Comparison of ENCODE assay signal across 19 cellular contexts in the genomic region with DNA sequence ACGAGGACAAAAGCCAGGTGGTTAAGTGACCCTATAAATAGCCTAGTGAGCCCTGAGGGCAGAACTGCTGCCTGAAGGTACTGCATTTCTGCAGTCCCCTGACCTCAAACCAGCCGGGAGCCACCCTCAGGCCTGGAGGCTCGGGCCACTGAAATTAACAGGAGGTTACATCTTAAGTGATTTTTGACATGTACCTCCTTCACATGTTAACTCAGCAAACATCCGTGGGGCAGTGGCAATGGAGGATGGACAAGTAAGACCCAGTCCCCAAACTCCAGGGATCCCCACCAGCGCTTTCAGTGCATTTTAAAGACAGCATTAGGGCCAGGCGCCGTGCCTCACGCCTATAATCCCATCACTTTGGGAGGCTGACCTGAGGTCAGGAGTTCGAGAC. TPM values are rescaled to one million over a fixed set of nuclear protein-coding genes. Genes with fewer than 3 reads are reported as not detected.
DNase-seq lines count a peak whose midpoint lies in the region; ATAC-seq and TF ChIP-seq lines count a peak whose summit lies in the region.
"Had no signal": no experiment of that assay in that cellular context is flagged by ENCODE, and none has a peak within 500 bp of the region (broad histone marks: within the 10 kb centered on the region; RNA-seq: fewer than 3 reads in every experiment).

No MANE protein-coding gene starts in this region.

- CTCF ChIA-PET in CD4-positive, alpha-beta T cell (lab: Charles Lee), result interaction anchor here (2.1 to 4.8 kb wide), 2 partner anchors 26 to 48 kb away, joined by 5 to 30 read pairs; a partner anchor contains a TSS
- CTCF ChIA-PET in activated CD8-positive, alpha-beta T cell treated with anti-CD3 and anti-CD28 coated beads for 36 hours (lab: Charles Lee), result interaction anchor here (0.7 to 1.3 kb wide), 2 partner anchors 23 to 28 kb away, joined by 3 read pairs; no protein-coding TSS in a partner anchor

- H3K4me2 ChIP-seq in BLaER1, result peak overlapping the region; percentile 99

- H3K27ac Mint-ChIP-seq in CD4-positive, alpha-beta T cell, result peak overlapping the region; percentile 93
- H3K27ac Mint-ChIP-seq in activated CD8-positive, alpha-beta T cell treated with anti-CD3 and anti-CD28 coated beads for 36 hours, result peak overlapping the region; percentile 100
- H3K27ac Mint-ChIP-seq: B cell had no signal

- POLR2A ChIA-PET in CD4-positive, alpha-beta T cell (lab: Charles Lee), result interaction anchor here (1.4 to 3.1 kb wide), 2 partner anchors 25 to 45 kb away, joined by 3 to 35 read pairs; a partner anchor contains a TSS
- POLR2A ChIA-PET in activated CD8-positive, alpha-beta T cell treated with anti-CD3 and anti-CD28 coated beads for 36 hours (lab: Charles Lee), result interaction anchor here (0.5 to 7.0 kb wide), 7 partner anchors 8 to 47 kb away, joined by 3 to 62 read pairs (median 14); a partner anchor contains a TSS

- ATAC-seq in CD4-positive, alpha-beta T cell (ENCODE audit: poor library complexity), result no peak
- no peak for ATAC-seq in activated CD8-positive, alpha-beta T cell treated with anti-CD3 and anti-CD28 coated beads for 36 hours
- ATAC-seq in left cardiac atrium (no peak), GM19351 (IDR thresholded peaks at IDR 0.05; ENCODE audit: unreplicated experiment) (no peak)
- ATAC-seq: gastrocnemius medialis, sciatic nerve had no signal

- no peak overlapping the region for H3K9ac ChIP-seq in BLaER1

- H3K27me3 ChIP-seq in BLaER1, result no peaks in the 10 kb centered on the region
- no peaks in the 10 kb centered on the region for H3K27me3 ChIP-seq in CD4-positive, alpha-beta T cell (ENCODE audit: control insufficient read depth, insufficient read depth, low read length)
- H3K27me3 ChIP-seq: ascending aorta, gastrocnemius medialis, testis had no signal

- no peak for DNase-seq in CD4-positive, alpha-beta T cell
- DNase-seq in activated CD8-positive, alpha-beta T cell treated with anti-CD3 and anti-CD28 coated beads for 36 hours, result peak; percentile 45
- peak; percentile 12 for DNase-seq in left cardiac atrium
- no peak for DNase-seq in DMS79 treated with DMSO at 0.1 percent for 48 hours (lab: John Stamatoyannopoulos, UW)
- DNase-seq in NCI-H774 (lab: John Stamatoyannopoulos, UW), result no peak
- DNase-seq: GM23248, mesendoderm, NCI-H2029 treated with DMSO at 0.1 percent for 48 hours, NCI-H524 treated with DMSO at 0.1 percent for 48 hours, testis had no signal

- no peak for TF ChIP-seq CTCF in CD4-positive, alpha-beta T cell (IDR thresholded peaks at IDR 0.05)
- no peak for TF ChIP-seq CTCF in activated CD8-positive, alpha-beta T cell treated with anti-CD3 and anti-CD28 coated beads for 36 hours (IDR thresholded peaks at IDR 0.05)

- H3K4me3 ChIP-seq in BLaER1, result no peak overlapping the region
- H3K4me3 ChIP-seq: ascending aorta, coronary artery, gastrocnemius medialis, GM23248, testis had no signal

- H3K27ac ChIP-seq in BLaER1, result peak overlapping the region; percentile 22; the same call in 1 of the 2 replicates
- H3K27ac ChIP-seq in CD4-positive, alpha-beta T cell (ENCODE audit: low read depth, low read length), result peak overlapping the region; percentile 29
- H3K27ac ChIP-seq: ascending aorta, coronary artery, epithelial cell of prostate, gastrocnemius medialis, testis, VCaP had no signal

- H3K27me3 Mint-ChIP-seq in CD4-positive, alpha-beta T cell, result no peaks in the 10 kb centered on the region
- H3K27me3 Mint-ChIP-seq in activated CD8-positive, alpha-beta T cell treated with anti-CD3 and anti-CD28 coated beads for 36 hours, result no peaks in the 10 kb centered on the region
- H3K27me3 Mint-ChIP-seq: B cell had no signal

- no peaks in the 10 kb centered on the region for H3K36me3 ChIP-seq in BLaER1
- H3K36me3 ChIP-seq: gastrocnemius medialis had no signal

- no peaks in the 10 kb centered on the region for H3K9me3 ChIP-seq in BLaER1
- H3K9me3 ChIP-seq in CD4-positive, alpha-beta T cell (ENCODE audit: control insufficient read depth, low read length), result no peaks in the 10 kb centered on the region
- H3K9me3 ChIP-seq: ascending aorta, gastrocnemius medialis, testis had no signal

- intact Hi-C loops in CD4-positive, alpha-beta T cell (cut with DNase I, micrococcal nuclease), result loop anchor here in 1 of 2 experiments (5.0 kb wide), 1 partner anchor 119 kb away; no protein-coding TSS in a partner anchor
- intact Hi-C loops in activated CD8-positive, alpha-beta T cell treated with anti-CD3 and anti-CD28 coated beads for 36 hours (cut with micrococcal nuclease), result loop anchor here (5.0 kb wide), 1 partner anchor 34 kb away; no protein-coding TSS in a partner anchor
- intact Hi-C loops in left cardiac atrium (cut with DNase I), result loop anchor here in 1 of 2 donors (10.0 kb wide), 1 partner anchor 524 kb away; no protein-coding TSS in a partner anchor

- peaks cover 38% of the 10 kb centered on the region for H4K20me1 ChIP-seq in BLaER1

- H3K4me3 Mint-ChIP-seq in CD4-positive, alpha-beta T cell, result peak overlapping the region; percentile 55
- no peak overlapping the region for H3K4me3 Mint-ChIP-seq in activated CD8-positive, alpha-beta T cell treated with anti-CD3 and anti-CD28 coated beads for 36 hours
- H3K4me3 Mint-ChIP-seq: B cell had no signal

- no peaks in the 10 kb centered on the region for H3K9me3 Mint-ChIP-seq in CD4-positive, alpha-beta T cell
- H3K9me3 Mint-ChIP-seq in activated CD8-positive, alpha-beta T cell treated with anti-CD3 and anti-CD28 coated beads for 36 hours, result no peaks in the 10 kb centered on the region

- peaks cover 64% of the 10 kb centered on the region for H3K36me3 Mint-ChIP-seq in CD4-positive, alpha-beta T cell (ENCODE audit: low read depth)
- H3K36me3 Mint-ChIP-seq in activated CD8-positive, alpha-beta T cell treated with anti-CD3 and anti-CD28 coated beads for 36 hours (ENCODE audit: low read depth), result peaks cover 54% of the 10 kb centered on the region

- H3K4me1 Mint-ChIP-seq in CD4-positive, alpha-beta T cell (ENCODE audit: low read depth), result peaks cover 66% of the 10 kb centered on the region
- peaks cover 83% of the 10 kb centered on the region for H3K4me1 Mint-ChIP-seq in activated CD8-positive, alpha-beta T cell treated with anti-CD3 and anti-CD28 coated beads for 36 hours (ENCODE audit: low read depth)

- peaks cover 78% of the 10 kb centered on the region for H3K4me1 ChIP-seq in BLaER1
- H3K4me1 ChIP-seq: gastrocnemius medialis, testis had no signal

RNA-seq across cellular contexts. Expression of a gene that starts 26.2 kb away (rescaled TPM):
- 10 to 100 TPM; 79.4 to 82.7 TPM for total RNA-seq in CD4-positive, alpha-beta T cell
- total RNA-seq in activated CD8-positive, alpha-beta T cell treated with anti-CD3 and anti-CD28 coated beads for 36 hours, result 100 to 1,000 TPM; 113 to 121 TPM
- total RNA-seq in left cardiac atrium, result 10 to 100 TPM in 1 of 2 donors, 1 to 10 TPM in 1; 6.1 to 14.1 TPM
- total RNA-seq: GM23248 had no signal

RNA-seq across cellular contexts. Expression of a gene that starts 49.8 kb away (rescaled TPM):
- 10 to 100 TPM; 14.7 to 15.5 TPM for total RNA-seq in CD4-positive, alpha-beta T cell
- 10 to 100 TPM; 25.6 to 27.0 TPM for total RNA-seq in activated CD8-positive, alpha-beta T cell treated with anti-CD3 and anti-CD28 coated beads for 36 hours
- total RNA-seq in left cardiac atrium, result 100 to 1,000 TPM; 143 to 151 TPM

Comparison
In these comparisons a context has a peak if more than half of its experiments do, and no peak if none do; other contexts are left out.
1. DNase-seq: peak in activated CD8-positive, alpha-beta T cell treated with anti-CD3 and anti-CD28 coated beads for 36 hours (single experiment) and left cardiac atrium (single experiment); none in CD4-positive, alpha-beta T cell (0 of 10), DMS79 treated with DMSO at 0.1 percent for 48 hours (single experiment) and NCI-H774 (single experiment).
2. RNA of a gene that starts 26.2 kb away (total RNA-seq): 113 to 121 TPM in activated CD8-positive, alpha-beta T cell treated with anti-CD3 and anti-CD28 coated beads for 36 hours and 79.4 to 82.7 TPM in CD4-positive, alpha-beta T cell; 6.1 to 14.1 TPM in left cardiac atrium; every median in the first group is over 4 times any median in the second.
3. RNA of a gene that starts 49.8 kb away (total RNA-seq): 143 to 151 TPM in left cardiac atrium; 25.6 to 27.0 TPM in activated CD8-positive, alpha-beta T cell treated with anti-CD3 and anti-CD28 coated beads for 36 hours and 14.7 to 15.5 TPM in CD4-positive, alpha-beta T cell; every median in the first group is over 4 times any median in the second.